Comparison of ENCODE assay signal across 28 cellular contexts in genomic region chr6:69627625-69628024, GRCh38.
"Had no signal": no experiment of that assay in that cellular context is flagged by ENCODE, and none has a peak within 500 bp of the region (broad histone marks: within the 10 kb centered on the region; RNA-seq: fewer than 3 reads in every experiment).

No MANE protein-coding gene starts in this region.

- H3K4me3 ChIP-seq: colonic mucosa, coronary artery, dorsolateral prefrontal cortex, esophagus muscularis mucosa, esophagus squamous epithelium, gastrocnemius medialis, gastroesophageal sphincter, heart left ventricle, heart right ventricle had no signal

- H3K9me3 ChIP-seq: colonic mucosa, esophagus muscularis mucosa, esophagus squamous epithelium, gastrocnemius medialis, gastroesophageal sphincter had no signal

- ATAC-seq: effector memory CD8-positive, alpha-beta T cell; esophagus mucosa; foreskin keratinocyte; gastrocnemius medialis; gastroesophageal sphincter; heart left ventricle; heart right ventricle had no signal

- H3K4me1 ChIP-seq: colonic mucosa, esophagus muscularis mucosa, esophagus squamous epithelium, foreskin keratinocyte, gastrocnemius medialis, gastroesophageal sphincter, heart left ventricle, heart right ventricle had no signal

- H3K27me3 ChIP-seq: colonic mucosa, dorsolateral prefrontal cortex, esophagus muscularis mucosa, esophagus squamous epithelium, foreskin keratinocyte, gastrocnemius medialis, gastroesophageal sphincter, heart left ventricle, heart right ventricle had no signal

- DNase-seq: colonic mucosa; cortex of kidney; dermis blood vessel endothelial cell; dorsolateral prefrontal cortex; effector CD4-positive, alpha-beta T cell; effector CD8-positive, alpha-beta T cell; effector memory CD4-positive, alpha-beta T cell; effector memory CD8-positive, alpha-beta T cell; endodermal cell; erythroblast; esophagus squamous epithelium; foreskin fibroblast; foreskin keratinocyte; foreskin melanocyte; gastrocnemius medialis; glutamatergic neuron; head of caudate nucleus; heart left ventricle; heart right ventricle had no signal

- H3K27ac ChIP-seq: colonic mucosa, coronary artery, dorsolateral prefrontal cortex, epithelial cell of prostate, esophagus muscularis mucosa, esophagus squamous epithelium, foreskin keratinocyte, gastrocnemius medialis, gastroesophageal sphincter, heart left ventricle, heart right ventricle had no signal

- H3K36me3 ChIP-seq: colonic mucosa, esophagus muscularis mucosa, esophagus squamous epithelium, gastrocnemius medialis, gastroesophageal sphincter, heart left ventricle, heart right ventricle had no signal

- FAIRE-seq: colon, endometrium, endothelial cell of umbilical vein, frontal cortex had no signal
